10 cellular contexts compared by ENCODE assay signal in the genomic region with DNA sequence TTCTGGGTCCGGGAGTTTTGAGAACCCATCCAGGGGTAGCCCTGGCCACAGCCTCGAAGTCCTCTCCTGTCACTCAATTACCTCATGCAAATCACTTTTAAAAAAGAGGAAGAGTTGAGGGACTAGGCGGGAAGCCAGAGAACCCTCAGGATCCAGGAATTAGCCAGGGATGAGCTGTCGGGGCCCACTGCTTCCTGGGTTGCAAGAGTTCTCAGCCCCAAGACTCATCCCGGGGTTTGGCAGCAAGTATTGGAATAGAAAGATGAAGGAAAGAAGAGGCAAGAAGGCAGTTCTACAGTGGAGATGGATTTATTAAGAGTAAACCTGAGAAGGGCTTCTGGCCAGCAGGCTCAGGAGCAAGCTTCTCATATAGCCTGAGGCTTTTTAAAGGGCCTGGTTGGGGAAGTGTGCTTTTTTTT. TPM values are rescaled to one million over a fixed set of nuclear protein-coding genes. Genes with fewer than 3 reads are reported as not detected.
A peak's percentile ranks its signal among the peaks of the same experiment; 100 is the strongest.
DNase-seq lines count a peak whose midpoint lies in the region; ATAC-seq and TF ChIP-seq lines count a peak whose summit lies in the region.
"Had no signal": no experiment of that assay in that cellular context is flagged by ENCODE, and none has a peak within 500 bp of the region (broad histone marks: within the 10 kb centered on the region; RNA-seq: fewer than 3 reads in every experiment).

No MANE protein-coding gene starts in this region.

- BruUV-seq in IMR-90 (replicated peaks; lab: Mats Ljungman, UMichigan): no TSS peak

- peak overlapping the region; percentile 32 for H2BK5ac ChIP-seq in IMR-90 (ENCODE audit: low read depth, low read length, poor library complexity, severe bottlenecking)

- no peak overlapping the region for H2AK5ac ChIP-seq in IMR-90 (ENCODE audit: low read depth, low read length)

- peak overlapping the region; percentile 33 for H3K4ac ChIP-seq in IMR-90 (ENCODE audit: low read depth, low read length)

- CTCF ChIA-PET in CD4-positive, alpha-beta T cell (lab: Charles Lee): no interaction called here
- CTCF ChIA-PET in IMR-90 (lab: Yijun Ruan, JAX): interaction anchor here (0.9 kb wide), 1 partner anchor 19 kb away, joined by 3 read pairs; no protein-coding TSS in a partner anchor

- WGBS in IMR-90 (ENCODE audit: extremely low coverage in 2 of 2, insufficient read length in 1 of 2), 2 experiments: 33% methylated on average over 1 of the region's 5 CpGs; no CpG with 5 or more reads in 1 of the 2 experiments

- no peak overlapping the region for H3K27ac ChIP-seq in CD4-positive, alpha-beta T cell (ENCODE audit: low read depth, low read length)
- H3K27ac ChIP-seq in IMR-90 (ENCODE audit: insufficient read depth, low read length) (no peak overlapping the region), breast epithelium (peak overlapping the region; percentile 75 to 99), Karpas-422 (ENCODE audit: low read length) (no peak overlapping the region), dorsolateral prefrontal cortex (no peak overlapping the region)

- peak overlapping the region; percentile 43; the same call in 1 of the 2 replicates for H3K56ac ChIP-seq in IMR-90 (ENCODE audit: extremely low read depth, insufficient read depth, low read length)

- TF ChIP-seq RAD21 in IMR-90 (IDR thresholded peaks at IDR 0.05; ENCODE audit: low read length): no peak

- peak overlapping the region; percentile 7; the same call in 1 of the 3 replicates for H2BK15ac ChIP-seq in IMR-90 (ENCODE audit: low read depth, low read length)

- peaks cover 14% of the 10 kb centered on the region for H3K9me1 ChIP-seq in IMR-90 (ENCODE audit: insufficient read depth, low read length)

- in situ Hi-C loops in IMR-90 (cut with MboI; ENCODE audit: low sequenced_read_pairs): no loop called here

- no peak for ATAC-seq in CD4-positive, alpha-beta T cell (ENCODE audit: poor library complexity)
- ATAC-seq in IMR-90 (ENCODE audit: low read depth): no peak

- no peak overlapping the region; the same call in 1 of the 2 replicates for H4K5ac ChIP-seq in IMR-90 (ENCODE audit: low read depth, low read length)

- no peak overlapping the region for H3K23ac ChIP-seq in IMR-90 (ENCODE audit: low read depth, low read length)

- H3K4me2 ChIP-seq in IMR-90 (ENCODE audit: low read depth, low read length): no peak overlapping the region
- no peak overlapping the region for H3K4me2 ChIP-seq in Karpas-422 (ENCODE audit: low read depth, low read length, poor library complexity, severe bottlenecking)

- H3K79me2 ChIP-seq in Karpas-422 (ENCODE audit: low read length): no peaks in the 10 kb centered on the region

- H3K4me3 Mint-ChIP-seq in CD4-positive, alpha-beta T cell: no peak overlapping the region
- H3K4me3 Mint-ChIP-seq in progenitor cell of endocrine pancreas (ENCODE audit: low read depth): no peak overlapping the region

- peaks cover 3% of the 10 kb centered on the region for H3K27me3 ChIP-seq in CD4-positive, alpha-beta T cell (ENCODE audit: control insufficient read depth, insufficient read depth, low read length)
- H3K27me3 ChIP-seq in IMR-90 (ENCODE audit: control insufficient read depth, insufficient read depth, low read length): no peaks in the 10 kb centered on the region
- H3K27me3 ChIP-seq in breast epithelium: no peaks in the 10 kb centered on the region
- no peaks in the 10 kb centered on the region for H3K27me3 ChIP-seq in Karpas-422 (ENCODE audit: low read length)
- peaks cover 0 to 18% (median 4%) of the 10 kb centered on the region in 45 donors for H3K27me3 ChIP-seq in dorsolateral prefrontal cortex

- H3K9me3 Mint-ChIP-seq in CD4-positive, alpha-beta T cell: no peaks in the 10 kb centered on the region
- no peaks in the 10 kb centered on the region for H3K9me3 Mint-ChIP-seq in progenitor cell of endocrine pancreas (ENCODE audit: low read depth)

- no peak for DNase-seq in CD4-positive, alpha-beta T cell
- DNase-seq in IMR-90: peak; percentile 60
- no peak for DNase-seq in breast epithelium (ENCODE audit: low spot score in 2 of 2)
- no peak for DNase-seq in progenitor cell of endocrine pancreas (ENCODE audit: low spot score, unreplicated experiment)
- no peak for DNase-seq in Karpas-422
- no peak for DNase-seq in dorsolateral prefrontal cortex
- no peak for DNase-seq in SIG-M5 (lab: John Stamatoyannopoulos, UW)
- DNase-seq: NCI-H1105, NCI-H748 treated with DMSO at 0.1 percent for 48 hours, T1000 had no signal

- H4K91ac ChIP-seq in IMR-90 (ENCODE audit: insufficient read depth, low read depth, low read length): peak overlapping the region; percentile 21; the same call in 1 of the 2 replicates

- H3K18ac ChIP-seq in IMR-90 (ENCODE audit: low read depth, low read length): no peak overlapping the region

- peaks cover 16% of the 10 kb centered on the region for H3K4me1 Mint-ChIP-seq in CD4-positive, alpha-beta T cell (ENCODE audit: low read depth)
- peaks cover 31% of the 10 kb centered on the region for H3K4me1 Mint-ChIP-seq in progenitor cell of endocrine pancreas (ENCODE audit: low read depth)

- H3K9ac ChIP-seq in IMR-90 (ENCODE audit: low read depth, low read length): no peak overlapping the region
- no peak overlapping the region for H3K9ac ChIP-seq in Karpas-422 (ENCODE audit: low read length)

- intact Hi-C loops in CD4-positive, alpha-beta T cell (cut with DNase I, micrococcal nuclease): no loop called here
- intact Hi-C loops in IMR-90 (cut with micrococcal nuclease) (no loop called here), breast epithelium (cut with DNase I; ENCODE audit: low total_unique reads) (no loop called here), dorsolateral prefrontal cortex (cut with DNase I) (no loop called here)

- H3K9me2 ChIP-seq in Karpas-422 (replicated peaks; ENCODE audit: insufficient read depth, low read length): no peaks in the 10 kb centered on the region

- H4K20me1 ChIP-seq in IMR-90 (ENCODE audit: insufficient read depth, low read length) (no peaks in the 10 kb centered on the region), Karpas-422 (ENCODE audit: insufficient read depth, low read depth, low read length) (no peaks in the 10 kb centered on the region)

- no peaks in the 10 kb centered on the region for H3K9me3 ChIP-seq in CD4-positive, alpha-beta T cell (ENCODE audit: control insufficient read depth, low read length)
- no peaks in the 10 kb centered on the region for H3K9me3 ChIP-seq in IMR-90 (ENCODE audit: control insufficient read depth, insufficient read depth, low read length)
- H3K9me3 ChIP-seq in breast epithelium: no peaks in the 10 kb centered on the region
- H3K9me3 ChIP-seq in Karpas-422 (ENCODE audit: low read length): no peaks in the 10 kb centered on the region

- H2BK20ac ChIP-seq in IMR-90 (ENCODE audit: low read depth, low read length): 0 out of 2 replicates have a peak overlapping the region, but pooled peaks have one; percentile 63

- H2AFZ ChIP-seq in IMR-90 (replicated peaks; ENCODE audit: low read length, poor library complexity) (peak overlapping the region; percentile 67), Karpas-422 (ENCODE audit: low read length) (no peak overlapping the region)

- no peak for TF ChIP-seq POLR2A in IMR-90 (IDR thresholded peaks at IDR 0.05; ENCODE audit: low read depth, low read length)
- no peak for TF ChIP-seq POLR2A in breast epithelium (IDR thresholded peaks at IDR 0.05)

- dilution Hi-C loops in IMR-90 (cut with HindIII; ENCODE audit: low sequenced_read_pairs, unreplicated experiment): no loop called here

- TF ChIP-seq CTCF in CD4-positive, alpha-beta T cell (IDR thresholded peaks at IDR 0.05): no peak
- TF ChIP-seq CTCF in IMR-90 (conservative IDR thresholded peaks at IDR 0.05; ENCODE audit: low read depth, low read length) (no peak), breast epithelium (IDR thresholded peaks at IDR 0.05) (no peak), progenitor cell of endocrine pancreas (IDR thresholded peaks at IDR 0.05; ENCODE audit: unreplicated experiment) (no peak), dorsolateral prefrontal cortex (IDR thresholded peaks at IDR 0.05 in 54 of 56, conservative IDR thresholded peaks at IDR 0.05 in 2 of 56; ENCODE audit: low read depth in 1 of 56, partially characterized antibody in 56 of 56) (no peak)

- peak overlapping the region in 1 of 2 experiments; percentile 40; a peak in 2 of 4 replicates for H4K8ac ChIP-seq in IMR-90 (ENCODE audit: low read depth in 2 of 2, low read length in 2 of 2)

- H3K4me1 ChIP-seq in IMR-90 (ENCODE audit: control insufficient read depth, insufficient read depth, low read length) (peaks cover 20% of the 10 kb centered on the region), breast epithelium (peaks cover 4 to 10% of the 10 kb centered on the region in 2 donors), Karpas-422 (ENCODE audit: low read length) (no peaks in the 10 kb centered on the region)

- H3K27me3 Mint-ChIP-seq in CD4-positive, alpha-beta T cell: peaks cover 6% of the 10 kb centered on the region
- peaks cover 11% of the 10 kb centered on the region for H3K27me3 Mint-ChIP-seq in progenitor cell of endocrine pancreas

- peak overlapping the region; percentile 68 for H3K27ac Mint-ChIP-seq in CD4-positive, alpha-beta T cell
- H3K27ac Mint-ChIP-seq in progenitor cell of endocrine pancreas: peak overlapping the region; percentile 46

- no peak overlapping the region for H3K4me3 ChIP-seq in IMR-90 (ENCODE audit: insufficient read depth, low read depth, low read length)
- no peak overlapping the region for H3K4me3 ChIP-seq in breast epithelium
- H3K4me3 ChIP-seq in Karpas-422 (ENCODE audit: low read length): no peak overlapping the region
- H3K4me3 ChIP-seq in dorsolateral prefrontal cortex: no peak overlapping the region

- H3K36me3 ChIP-seq in IMR-90 (ENCODE audit: control insufficient read depth, insufficient read depth, low read length): no peaks in the 10 kb centered on the region
- no peaks in the 10 kb centered on the region for H3K36me3 ChIP-seq in breast epithelium
- no peaks in the 10 kb centered on the region for H3K36me3 ChIP-seq in Karpas-422 (ENCODE audit: insufficient read depth, low read length)

- 0 out of 2 replicates have a peak overlapping the region, but pooled peaks have one; percentile 2 for H3K14ac ChIP-seq in IMR-90 (replicated peaks; ENCODE audit: low read depth, low read length)

- H2AK9ac ChIP-seq in IMR-90 (replicated peaks; ENCODE audit: low read depth, low read length, poor library complexity): peak overlapping the region; percentile 63

- POLR2A ChIA-PET in CD4-positive, alpha-beta T cell (lab: Charles Lee): interaction anchor here (1.2 to 1.8 kb wide), 2 partner anchors 9 to 11 kb away, joined by 3 to 8 read pairs; no protein-coding TSS in a partner anchor
- POLR2A ChIA-PET in IMR-90 (lab: Charles Lee; ENCODE audit: unreplicated experiment): interaction anchor here (1.1 kb wide), 1 partner anchor 14 kb away, joined by 6 read pairs; no protein-coding TSS in a partner anchor

- peaks cover 5 to 11% of the 10 kb centered on the region in 2 experiments; a peak in 3 of 4 replicates for H3K79me1 ChIP-seq in IMR-90 (ENCODE audit: low read depth in 1 of 2, low read length in 2 of 2)

- peak overlapping the region; percentile 6; the same call in 1 of the 2 replicates for H2BK120ac ChIP-seq in IMR-90 (ENCODE audit: low read depth, low read length)

- no peaks in the 10 kb centered on the region for H3K36me3 Mint-ChIP-seq in CD4-positive, alpha-beta T cell (ENCODE audit: low read depth)
- H3K36me3 Mint-ChIP-seq in progenitor cell of endocrine pancreas (ENCODE audit: insufficient read depth): no peaks in the 10 kb centered on the region

RNA-seq across cellular contexts. Expression of gene C9orf50, which starts 25.6 kb away (rescaled TPM):
- not detected for total RNA-seq in CD4-positive, alpha-beta T cell
- total RNA-seq in IMR-90 (2012; rRNA removed) (not detected in 2 replicates), breast epithelium (under 1 TPM in 1 of 3 donors, not detected in 2; 0.48 TPM), progenitor cell of endocrine pancreas (0.27 and 0.43 TPM in 2 replicates), dorsolateral prefrontal cortex (1 to 10 TPM in 55 of 120 experiments, under 1 TPM in 47, not detected in 18; 0.18 to 3.1 (median 1.0) TPM)
- 0.09 and 0.20 TPM in 2 replicates for polyA plus RNA-seq in IMR-90 (2012; rRNA removed)
- 0.06 and 0.19 TPM in 2 replicates for polyA plus RNA-seq in IMR-90 (2012; cell fraction: cytosol; rRNA removed)
- polyA plus RNA-seq in IMR-90 (2012; cell fraction: nucleus; rRNA removed; ENCODE audit: low replicate concordance): 0.42 and 0.54 TPM in 2 replicates
- total RNA-seq in Karpas-422 (2014; rRNA removed; shearing (Covaris generic); ENCODE audit: low replicate concordance): not detected in 2 replicates

RNA-seq across cellular contexts. Expression of gene NTMT1, which starts 30.6 kb away (rescaled TPM):
- total RNA-seq in CD4-positive, alpha-beta T cell: 10 to 100 TPM; 50.7 to 52.5 TPM
- total RNA-seq in IMR-90 (2012; rRNA removed) (67.8 and 68.1 TPM in 2 replicates), breast epithelium (10 to 100 TPM; 17.8 to 31.1 (median 27.4) TPM), progenitor cell of endocrine pancreas (25.9 and 26.8 TPM in 2 replicates), dorsolateral prefrontal cortex (10 to 100 TPM; 22.2 to 45.4 (median 32.9) TPM)
- 88.1 and 108 TPM in 2 replicates for polyA plus RNA-seq in IMR-90 (2012; rRNA removed)
- polyA plus RNA-seq in IMR-90 (2012; cell fraction: cytosol; rRNA removed): 57.5 and 92.6 TPM in 2 replicates
- 56.2 and 66.4 TPM in 2 replicates for polyA plus RNA-seq in IMR-90 (2012; cell fraction: nucleus; rRNA removed; ENCODE audit: low replicate concordance)
- 22.4 and 31.1 TPM in 2 replicates for total RNA-seq in Karpas-422 (2014; rRNA removed; shearing (Covaris generic); ENCODE audit: low replicate concordance)

RNA-seq across cellular contexts. Expression of gene ASB6, which starts 46.6 kb away (rescaled TPM):
- total RNA-seq in CD4-positive, alpha-beta T cell: 10 to 100 TPM; 28.5 to 29.3 TPM
- total RNA-seq in IMR-90 (2012; rRNA removed) (9.4 and 9.7 TPM in 2 replicates), breast epithelium (10 to 100 TPM; 11.2 to 24.4 (median 21.6) TPM), progenitor cell of endocrine pancreas (19.7 and 20.5 TPM in 2 replicates), dorsolateral prefrontal cortex (10 to 100 TPM; 20.5 to 43.2 (median 32.5) TPM)
- polyA plus RNA-seq in IMR-90 (2012; rRNA removed): 28.9 and 31.4 TPM in 2 replicates
- 22.2 and 27.8 TPM in 2 replicates for polyA plus RNA-seq in IMR-90 (2012; cell fraction: cytosol; rRNA removed)
- polyA plus RNA-seq in IMR-90 (2012; cell fraction: nucleus; rRNA removed; ENCODE audit: low replicate concordance): 42.0 and 79.1 TPM in 2 replicates
- 10.6 and 16.3 TPM in 2 replicates for total RNA-seq in Karpas-422 (2014; rRNA removed; shearing (Covaris generic); ENCODE audit: low replicate concordance)

Comparison
In these comparisons a context has a peak if more than half of its experiments do, and no peak if none do; other contexts are left out.
1. H3K27ac ChIP-seq: peak in breast epithelium (2 of 2); none in CD4-positive, alpha-beta T cell (single experiment), IMR-90 (single experiment), Karpas-422 (single experiment) and dorsolateral prefrontal cortex (0 of 59).